ENCODE assay signal across 2 cellular contexts in the genomic region with DNA sequence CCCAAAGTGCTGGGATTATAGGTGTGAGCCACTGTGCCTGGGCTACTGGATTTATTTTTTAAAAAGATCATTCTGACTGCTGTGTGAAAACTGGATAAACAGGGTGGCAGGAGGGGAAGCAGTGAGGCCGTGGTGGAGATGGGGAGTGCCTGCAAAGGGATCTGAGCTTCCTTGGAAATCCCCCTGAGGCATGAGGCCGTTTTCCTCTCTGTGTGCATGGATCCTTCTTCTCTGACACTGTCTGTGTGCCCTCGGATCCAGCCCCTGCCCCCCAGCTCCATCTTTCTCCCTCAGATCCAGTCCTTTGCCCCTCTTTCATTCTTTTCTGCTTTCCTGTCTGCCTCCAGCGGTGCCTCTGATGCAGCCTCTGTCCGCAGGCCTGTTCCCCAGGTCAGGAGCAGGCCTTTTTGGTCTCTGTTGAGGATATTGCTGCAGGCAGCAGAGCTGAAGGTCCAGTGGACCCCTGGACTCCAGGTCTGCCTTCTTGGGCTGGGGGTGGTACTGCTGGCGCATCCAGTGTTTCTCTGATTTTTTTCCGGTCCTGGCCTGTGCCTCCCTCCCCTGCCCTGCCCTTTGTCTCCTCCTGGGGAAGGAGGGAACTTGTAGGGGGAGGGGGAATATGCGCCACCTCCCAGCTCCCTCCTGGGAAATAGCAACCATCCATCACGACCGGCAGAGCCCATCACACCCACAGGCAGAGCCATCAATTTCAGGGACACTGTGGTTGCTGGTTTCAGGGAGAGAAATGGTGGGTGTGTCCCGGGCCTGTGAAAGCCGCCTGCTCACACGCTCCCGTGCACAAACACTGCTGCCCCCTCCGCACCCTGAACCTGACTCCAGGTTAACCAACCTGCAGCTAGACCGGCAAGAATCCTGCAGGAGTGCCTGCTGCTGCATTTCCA.
TF ChIP-seq lines count a peak whose summit lies in the region.

No MANE protein-coding gene starts in this region.

TF ChIP-seq in GM23338, 12 proteins besides CTCF, POLR2A, EP300 and RAD21:
- TF ChIP-seq, protein P1, sequence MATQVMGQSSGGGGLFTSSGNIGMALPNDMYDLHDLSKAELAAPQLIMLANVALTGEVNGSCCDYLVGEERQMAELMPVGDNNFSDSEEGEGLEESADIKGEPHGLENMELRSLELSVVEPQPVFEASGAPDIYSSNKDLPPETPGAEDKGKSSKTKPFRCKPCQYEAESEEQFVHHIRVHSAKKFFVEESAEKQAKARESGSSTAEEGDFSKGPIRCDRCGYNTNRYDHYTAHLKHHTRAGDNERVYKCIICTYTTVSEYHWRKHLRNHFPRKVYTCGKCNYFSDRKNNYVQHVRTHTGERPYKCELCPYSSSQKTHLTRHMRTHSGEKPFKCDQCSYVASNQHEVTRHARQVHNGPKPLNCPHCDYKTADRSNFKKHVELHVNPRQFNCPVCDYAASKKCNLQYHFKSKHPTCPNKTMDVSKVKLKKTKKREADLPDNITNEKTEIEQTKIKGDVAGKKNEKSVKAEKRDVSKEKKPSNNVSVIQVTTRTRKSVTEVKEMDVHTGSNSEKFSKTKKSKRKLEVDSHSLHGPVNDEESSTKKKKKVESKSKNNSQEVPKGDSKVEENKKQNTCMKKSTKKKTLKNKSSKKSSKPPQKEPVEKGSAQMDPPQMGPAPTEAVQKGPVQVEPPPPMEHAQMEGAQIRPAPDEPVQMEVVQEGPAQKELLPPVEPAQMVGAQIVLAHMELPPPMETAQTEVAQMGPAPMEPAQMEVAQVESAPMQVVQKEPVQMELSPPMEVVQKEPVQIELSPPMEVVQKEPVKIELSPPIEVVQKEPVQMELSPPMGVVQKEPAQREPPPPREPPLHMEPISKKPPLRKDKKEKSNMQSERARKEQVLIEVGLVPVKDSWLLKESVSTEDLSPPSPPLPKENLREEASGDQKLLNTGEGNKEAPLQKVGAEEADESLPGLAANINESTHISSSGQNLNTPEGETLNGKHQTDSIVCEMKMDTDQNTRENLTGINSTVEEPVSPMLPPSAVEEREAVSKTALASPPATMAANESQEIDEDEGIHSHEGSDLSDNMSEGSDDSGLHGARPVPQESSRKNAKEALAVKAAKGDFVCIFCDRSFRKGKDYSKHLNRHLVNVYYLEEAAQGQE (IDR thresholded peaks at IDR 0.05; ENCODE audit: unreplicated experiment), result no peak
- TF ChIP-seq CREB1 (CRISPR knock-in tag; IDR thresholded peaks at IDR 0.05; ENCODE audit: low read depth) (no peak), JUNB (IDR thresholded peaks at IDR 0.05; ENCODE audit: unreplicated experiment) (no peak), EZH2 (IDR thresholded peaks at IDR 0.05; ENCODE audit: low read depth, unreplicated experiment) (no peak), ZNF114 (CRISPR knock-in tag; IDR thresholded peaks at IDR 0.05) (no peak), NANOG (IDR thresholded peaks at IDR 0.05; ENCODE audit: borderline replicate concordance) (no peak)

TF ChIP-seq in WTC11, 78 proteins besides CTCF, POLR2A, EP300 and RAD21:
- TF ChIP-seq JUN (CRISPR knock-in tag; IDR thresholded peaks at IDR 0.05) (no peak), TCF7 (CRISPR knock-in tag; IDR thresholded peaks at IDR 0.05; ENCODE audit: low read depth) (no peak), FOXP1 (CRISPR knock-in tag; IDR thresholded peaks at IDR 0.05; ENCODE audit: borderline replicate concordance) (no peak), TEAD1 (CRISPR knock-in tag; IDR thresholded peaks at IDR 0.05) (no peak)
- TF ChIP-seq, protein P2, sequence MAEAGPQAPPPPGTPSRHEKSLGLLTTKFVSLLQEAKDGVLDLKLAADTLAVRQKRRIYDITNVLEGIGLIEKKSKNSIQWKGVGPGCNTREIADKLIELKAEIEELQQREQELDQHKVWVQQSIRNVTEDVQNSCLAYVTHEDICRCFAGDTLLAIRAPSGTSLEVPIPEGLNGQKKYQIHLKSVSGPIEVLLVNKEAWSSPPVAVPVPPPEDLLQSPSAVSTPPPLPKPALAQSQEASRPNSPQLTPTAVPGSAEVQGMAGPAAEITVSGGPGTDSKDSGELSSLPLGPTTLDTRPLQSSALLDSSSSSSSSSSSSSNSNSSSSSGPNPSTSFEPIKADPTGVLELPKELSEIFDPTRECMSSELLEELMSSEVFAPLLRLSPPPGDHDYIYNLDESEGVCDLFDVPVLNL (CRISPR knock-in tag; IDR thresholded peaks at IDR 0.05; ENCODE audit: borderline replicate concordance, low read depth), result no peak
- TF ChIP-seq, protein P3, sequence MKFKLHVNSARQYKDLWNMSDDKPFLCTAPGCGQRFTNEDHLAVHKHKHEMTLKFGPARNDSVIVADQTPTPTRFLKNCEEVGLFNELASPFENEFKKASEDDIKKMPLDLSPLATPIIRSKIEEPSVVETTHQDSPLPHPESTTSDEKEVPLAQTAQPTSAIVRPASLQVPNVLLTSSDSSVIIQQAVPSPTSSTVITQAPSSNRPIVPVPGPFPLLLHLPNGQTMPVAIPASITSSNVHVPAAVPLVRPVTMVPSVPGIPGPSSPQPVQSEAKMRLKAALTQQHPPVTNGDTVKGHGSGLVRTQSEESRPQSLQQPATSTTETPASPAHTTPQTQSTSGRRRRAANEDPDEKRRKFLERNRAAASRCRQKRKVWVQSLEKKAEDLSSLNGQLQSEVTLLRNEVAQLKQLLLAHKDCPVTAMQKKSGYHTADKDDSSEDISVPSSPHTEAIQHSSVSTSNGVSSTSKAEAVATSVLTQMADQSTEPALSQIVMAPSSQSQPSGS (CRISPR knock-in tag; IDR thresholded peaks at IDR 0.05; ENCODE audit: borderline replicate concordance, low read depth), result no peak
- TF ChIP-seq, protein P4, sequence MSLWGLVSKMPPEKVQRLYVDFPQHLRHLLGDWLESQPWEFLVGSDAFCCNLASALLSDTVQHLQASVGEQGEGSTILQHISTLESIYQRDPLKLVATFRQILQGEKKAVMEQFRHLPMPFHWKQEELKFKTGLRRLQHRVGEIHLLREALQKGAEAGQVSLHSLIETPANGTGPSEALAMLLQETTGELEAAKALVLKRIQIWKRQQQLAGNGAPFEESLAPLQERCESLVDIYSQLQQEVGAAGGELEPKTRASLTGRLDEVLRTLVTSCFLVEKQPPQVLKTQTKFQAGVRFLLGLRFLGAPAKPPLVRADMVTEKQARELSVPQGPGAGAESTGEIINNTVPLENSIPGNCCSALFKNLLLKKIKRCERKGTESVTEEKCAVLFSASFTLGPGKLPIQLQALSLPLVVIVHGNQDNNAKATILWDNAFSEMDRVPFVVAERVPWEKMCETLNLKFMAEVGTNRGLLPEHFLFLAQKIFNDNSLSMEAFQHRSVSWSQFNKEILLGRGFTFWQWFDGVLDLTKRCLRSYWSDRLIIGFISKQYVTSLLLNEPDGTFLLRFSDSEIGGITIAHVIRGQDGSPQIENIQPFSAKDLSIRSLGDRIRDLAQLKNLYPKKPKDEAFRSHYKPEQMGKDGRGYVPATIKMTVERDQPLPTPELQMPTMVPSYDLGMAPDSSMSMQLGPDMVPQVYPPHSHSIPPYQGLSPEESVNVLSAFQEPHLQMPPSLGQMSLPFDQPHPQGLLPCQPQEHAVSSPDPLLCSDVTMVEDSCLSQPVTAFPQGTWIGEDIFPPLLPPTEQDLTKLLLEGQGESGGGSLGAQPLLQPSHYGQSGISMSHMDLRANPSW (CRISPR knock-in tag; conservative IDR thresholded peaks at IDR 0.05; ENCODE audit: low read depth), result no peak
